In the genomic region with DNA sequence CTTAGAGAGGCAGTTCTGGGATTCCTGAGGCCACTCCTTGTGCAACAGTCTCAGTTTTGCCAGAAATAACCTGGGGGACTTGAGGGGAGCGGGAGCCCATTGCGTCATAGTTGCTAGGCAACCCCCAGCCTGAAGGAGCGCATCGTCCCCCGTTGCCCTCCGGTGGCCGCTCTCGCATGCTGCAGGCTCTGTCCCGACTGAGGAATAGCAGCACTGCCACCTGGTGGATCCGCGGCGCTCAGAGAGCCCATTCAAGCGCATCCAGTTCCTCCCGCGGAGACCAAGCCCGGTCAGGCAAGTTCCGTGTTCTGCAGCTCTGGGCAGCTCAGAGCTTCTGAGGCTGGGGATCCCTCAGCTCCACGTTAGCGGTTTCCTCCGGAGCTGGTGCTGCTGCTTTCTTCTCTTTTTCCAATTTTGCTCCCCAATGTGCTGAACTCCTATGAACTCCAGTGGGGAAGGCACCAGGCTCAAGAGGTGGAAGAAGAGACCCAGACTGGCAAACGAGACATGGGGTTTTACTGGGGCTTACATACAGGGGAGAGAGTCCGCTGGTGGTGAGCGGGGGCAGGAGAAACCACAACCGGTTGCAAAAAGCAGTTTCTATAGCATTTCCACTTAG, we compare ENCODE assay signal across 8 cellular contexts. TPM values are rescaled to one million over a fixed set of nuclear protein-coding genes. Genes with fewer than 3 reads are reported as not detected.
DNase-seq lines count a peak whose midpoint lies in the region; ATAC-seq, FAIRE-seq and TF ChIP-seq lines count a peak whose summit lies in the region.

No MANE protein-coding gene starts in this region.

- H3K36me3 ChIP-seq in keratinocyte (ENCODE audit: control insufficient read depth in 2 of 2, extremely low read depth in 1 of 2, insufficient read depth in 2 of 2, low read length in 2 of 2): peaks cover 7 to 10% of the 10 kb centered on the region in 2 experiments

- H3K4me3 Mint-ChIP-seq in WTC11: peak overlapping the region; percentile 26; the same call in 1 of the 2 replicates

- H3K4me1 Mint-ChIP-seq in WTC11: peaks cover 27% of the 10 kb centered on the region

- H2AFZ ChIP-seq in keratinocyte (ENCODE audit: control insufficient read depth, low read length): no peak overlapping the region

- H3K9me3 Mint-ChIP-seq in WTC11: no peaks in the 10 kb centered on the region

- H3K4me3 ChIP-seq in cardiac fibroblast (replicated peaks in 1 of 2; ENCODE audit: low read depth in 2 of 2, low read length in 2 of 2): no peak overlapping the region
- no peak overlapping the region for H3K4me3 ChIP-seq in keratinocyte (ENCODE audit: control insufficient read depth in 2 of 3, extremely low read depth in 1 of 3, insufficient read depth in 2 of 3, low read depth in 1 of 3, low read length in 3 of 3)

- H3K4me2 ChIP-seq in keratinocyte (ENCODE audit: control insufficient read depth, extremely low read depth, insufficient read depth, low read depth, low read length): no peak overlapping the region

- POLR2A ChIA-PET in WTC11 (lab: Charles Lee): interaction anchor here (0.6 to 1.0 kb wide), 3 partner anchors 23 to 52 kb away, joined by 3 read pairs; no protein-coding TSS in a partner anchor

- H4K20me1 ChIP-seq in keratinocyte (ENCODE audit: control insufficient read depth, extremely low read depth, insufficient read depth, low read length): no peaks in the 10 kb centered on the region

- H3K9me1 ChIP-seq in keratinocyte (ENCODE audit: control insufficient read depth, extremely low read depth, insufficient read depth, low read length): no peaks in the 10 kb centered on the region

- peak; percentile 97 for TF ChIP-seq CTCF in C4-2B (conservative IDR thresholded peaks at IDR 0.05)
- TF ChIP-seq CTCF in WTC11 (IDR thresholded peaks at IDR 0.05): peak; percentile 88
- peak; percentile 100 for TF ChIP-seq CTCF in cardiac fibroblast (IDR thresholded peaks at IDR 0.05; ENCODE audit: low read depth, low read length)
- peak; percentile 100 for TF ChIP-seq CTCF in keratinocyte (optimal IDR thresholded peaks at IDR 0.05 in 1 of 3, IDR thresholded peaks at IDR 0.05 in 1 of 3, conservative IDR thresholded peaks at IDR 0.05 in 1 of 3; ENCODE audit: extremely low read depth in 1 of 3, insufficient read depth in 2 of 3, low read length in 3 of 3)

- no peaks in the 10 kb centered on the region for H3K79me2 ChIP-seq in keratinocyte (ENCODE audit: control insufficient read depth, insufficient read depth, low read length)

- CTCF ChIA-PET in WTC11 (lab: Charles Lee): interaction anchor here (0.6 to 6.8 kb wide), 44 partner anchors 8 to 254 kb away, joined by 3 to 72 read pairs (median 4); a partner anchor contains a TSS

- H3K4me1 ChIP-seq in keratinocyte (ENCODE audit: control insufficient read depth, extremely low read depth, insufficient read depth, low read length): peaks cover 20% of the 10 kb centered on the region

- no peaks in the 10 kb centered on the region for H3K27me3 ChIP-seq in keratinocyte (ENCODE audit: control insufficient read depth, extremely low read depth, insufficient read depth, low read length)

- peak; percentile 100 for FAIRE-seq in GM19239 (lab: Jason Lieb, UNC)
- peak; percentile 98 for FAIRE-seq in keratinocyte (lab: Jason Lieb, UNC)

- H3K27ac Mint-ChIP-seq in WTC11: no peak overlapping the region

- H3K36me3 Mint-ChIP-seq in WTC11: no peaks in the 10 kb centered on the region

- H3K9me3 ChIP-seq in keratinocyte (ENCODE audit: control insufficient read depth, low read depth, low read length): no peaks in the 10 kb centered on the region

- H3K9ac ChIP-seq in keratinocyte (ENCODE audit: control insufficient read depth, extremely low read depth, insufficient read depth, low read length): no peak overlapping the region

- H3K27ac ChIP-seq in C4-2B (no peak overlapping the region), keratinocyte (ENCODE audit: control insufficient read depth, insufficient read depth, low read length) (no peak overlapping the region)

- DNase-seq in GM19239 (ENCODE audit: insufficient read length, low spot score): peak; percentile 95
- DNase-seq in NCI-H345 treated with DMSO at 0.1 percent for 48 hours (lab: John Stamatoyannopoulos, UW; ENCODE audit: unreplicated experiment): peak; percentile 87
- DNase-seq in WTC11 (ENCODE audit: low spot score): peak; percentile 99
- peak; percentile 96 to 99 for DNase-seq in cardiac fibroblast (ENCODE audit: low read depth in 2 of 2)
- peak; percentile 73 for DNase-seq in keratinocyte (ENCODE audit: low read depth, low spot score)
- DNase-seq in stimulated activated CD4-positive, alpha-beta T cell treated with anti-CD3 and anti-CD28 coated beads, Interleukin-1b, Interleukin-23, amount 100 ng/mL, for 4 hours (ENCODE audit: low read depth in 2 of 2): peak; percentile 79 to 81

- H3K27me3 Mint-ChIP-seq in WTC11 (ENCODE audit: low read depth): peaks cover 6% of the 10 kb centered on the region; the same call in 1 of the 2 replicates

- dilution Hi-C loops in keratinocyte (cut with MboI; ENCODE audit: extremely low pct_ligation_motif_present, low sequenced_read_pairs): no loop called here

- peak; percentile 99 for ATAC-seq in HG03354 (IDR thresholded peaks at IDR 0.05; ENCODE audit: poor library complexity, severe bottlenecking, unreplicated experiment)
- peak; percentile 91 for ATAC-seq in WTC11

TF ChIP-seq in WTC11, 78 proteins besides CTCF, POLR2A, EP300 and RAD21 (continues in another document):
- TF ChIP-seq, protein P1, sequence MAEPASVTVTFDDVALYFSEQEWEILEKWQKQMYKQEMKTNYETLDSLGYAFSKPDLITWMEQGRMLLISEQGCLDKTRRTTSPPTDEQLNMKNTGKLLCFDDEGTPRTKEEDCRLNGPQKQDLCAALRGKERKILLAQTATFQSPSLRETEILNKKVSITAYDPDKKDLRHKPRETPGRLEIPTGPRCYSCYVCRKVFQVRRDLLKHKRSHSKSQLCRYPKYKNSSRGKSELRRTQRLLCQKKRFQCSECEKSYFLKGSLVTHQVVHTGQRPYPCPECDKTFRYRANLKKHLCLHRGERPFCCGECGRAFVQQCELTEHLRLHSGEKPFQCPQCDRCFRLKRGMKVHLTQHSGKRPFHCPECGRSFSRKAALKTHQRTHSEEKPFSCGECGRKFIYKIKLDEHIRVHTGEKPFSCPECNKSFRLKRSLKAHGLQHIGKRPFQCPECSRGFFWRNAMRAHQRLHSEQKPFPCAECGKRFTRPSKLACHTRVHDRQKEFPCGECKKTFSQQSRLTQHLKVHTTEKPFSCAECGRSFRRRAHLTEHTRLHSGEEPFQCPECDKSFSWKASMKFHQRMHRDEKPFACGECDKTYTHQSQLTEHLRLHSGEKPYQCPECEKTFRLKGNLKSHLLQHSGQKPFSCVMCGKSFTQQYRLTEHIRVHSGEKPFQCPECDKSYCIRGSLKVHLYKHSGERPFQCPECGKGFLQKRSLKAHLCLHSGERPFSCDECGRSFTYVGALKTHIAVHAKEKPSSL (CRISPR knock-in tag; conservative IDR thresholded peaks at IDR 0.05): no peak
- TF ChIP-seq ETV6 (CRISPR knock-in tag; IDR thresholded peaks at IDR 0.05): peak; percentile 47; the same call in 1 of the 2 replicates
- TF ChIP-seq ZNF317 (CRISPR knock-in tag; IDR thresholded peaks at IDR 0.05; ENCODE audit: borderline replicate concordance, low read depth): no peak
- peak; percentile 93; the same call in 1 of the 2 replicates for TF ChIP-seq ZNF232 (CRISPR knock-in tag; IDR thresholded peaks at IDR 0.05)
- TF ChIP-seq, protein P2, sequence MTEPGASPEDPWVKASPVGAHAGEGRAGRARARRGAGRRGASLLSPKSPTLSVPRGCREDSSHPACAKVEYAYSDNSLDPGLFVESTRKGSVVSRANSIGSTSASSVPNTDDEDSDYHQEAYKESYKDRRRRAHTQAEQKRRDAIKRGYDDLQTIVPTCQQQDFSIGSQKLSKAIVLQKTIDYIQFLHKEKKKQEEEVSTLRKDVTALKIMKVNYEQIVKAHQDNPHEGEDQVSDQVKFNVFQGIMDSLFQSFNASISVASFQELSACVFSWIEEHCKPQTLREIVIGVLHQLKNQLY (CRISPR knock-in tag; IDR thresholded peaks at IDR 0.05): 0 out of 2 replicates have a peak, but pooled peaks have one; percentile 27
- TF ChIP-seq GABPB1 (CRISPR knock-in tag; IDR thresholded peaks at IDR 0.05): peak; percentile 88
- no peak for TF ChIP-seq PRRX2 (CRISPR knock-in tag; IDR thresholded peaks at IDR 0.05)
- TF ChIP-seq, protein P3, sequence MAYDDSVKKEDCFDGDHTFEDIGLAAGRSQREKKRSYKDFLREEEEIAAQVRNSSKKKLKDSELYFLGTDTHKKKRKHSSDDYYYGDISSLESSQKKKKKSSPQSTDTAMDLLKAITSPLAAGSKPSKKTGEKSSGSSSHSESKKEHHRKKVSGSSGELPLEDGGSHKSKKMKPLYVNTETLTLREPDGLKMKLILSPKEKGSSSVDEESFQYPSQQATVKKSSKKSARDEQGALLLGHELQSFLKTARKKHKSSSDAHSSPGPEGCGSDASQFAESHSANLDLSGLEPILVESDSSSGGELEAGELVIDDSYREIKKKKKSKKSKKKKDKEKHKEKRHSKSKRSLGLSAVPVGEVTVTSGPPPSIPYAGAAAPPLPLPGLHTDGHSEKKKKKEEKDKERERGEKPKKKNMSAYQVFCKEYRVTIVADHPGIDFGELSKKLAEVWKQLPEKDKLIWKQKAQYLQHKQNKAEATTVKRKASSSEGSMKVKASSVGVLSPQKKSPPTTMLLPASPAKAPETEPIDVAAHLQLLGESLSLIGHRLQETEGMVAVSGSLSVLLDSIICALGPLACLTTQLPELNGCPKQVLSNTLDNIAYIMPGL (CRISPR knock-in tag; IDR thresholded peaks at IDR 0.05): peak; percentile 71
- TF ChIP-seq NFE2L1 (CRISPR knock-in tag; IDR thresholded peaks at IDR 0.05): no peak
- no peak for TF ChIP-seq JAZF1 (CRISPR knock-in tag; IDR thresholded peaks at IDR 0.05)

RNA-seq across cellular contexts. Expression of a gene that starts 15.1 kb away (rescaled TPM):
- total RNA-seq in WTC11 (2021): 7.8 to 9.9 TPM (median 8.7 TPM) in 3 replicates
- 6.2 to 11.4 TPM (median 9.6 TPM) in 3 replicates for polyA plus RNA-seq in keratinocyte
- 0.92 TPM for polyA plus RNA-seq in keratinocyte (2011; ENCODE audit: low read depth)
- polyA plus RNA-seq in keratinocyte (2011; cell fraction: cytosol; rRNA removed): 3.2 and 7.6 TPM in 2 replicates
- 35.2 and 46.0 TPM in 2 replicates for polyA plus RNA-seq in keratinocyte (2011; cell fraction: nucleus; rRNA removed)
- polyA plus RNA-seq in keratinocyte (2012; ENCODE audit: low replicate concordance): 2.5 and 13.2 TPM in 2 replicates
- 7.6 to 18.9 TPM (median 9.6 TPM) in 3 replicates for polyA minus RNA-seq in keratinocyte
- 6.7 TPM for polyA minus RNA-seq in keratinocyte (2011; cell fraction: cytosol; rRNA and poly(A)+ RNA removed)
- polyA minus RNA-seq in keratinocyte (2011; cell fraction: nucleus; rRNA and poly(A)+ RNA removed): 14.5 and 14.7 TPM in 2 replicates

RNA-seq across cellular contexts. Expression of a gene that starts 44.9 kb away (rescaled TPM):
- total RNA-seq in WTC11 (2021): 31.3 to 39.9 TPM (median 31.9 TPM) in 3 replicates
- 10.0 to 13.5 TPM (median 13.4 TPM) in 3 replicates for polyA plus RNA-seq in keratinocyte
- 7.9 TPM for polyA plus RNA-seq in keratinocyte (2011; ENCODE audit: low read depth)
- 7.3 and 10.7 TPM in 2 replicates for polyA plus RNA-seq in keratinocyte (2011; cell fraction: cytosol; rRNA removed)
- 40.6 and 52.8 TPM in 2 replicates for polyA plus RNA-seq in keratinocyte (2011; cell fraction: nucleus; rRNA removed)
- polyA plus RNA-seq in keratinocyte (2012; ENCODE audit: low replicate concordance): 15.7 and 16.2 TPM in 2 replicates
- 18.1 to 35.9 TPM (median 29.5 TPM) in 3 replicates for polyA minus RNA-seq in keratinocyte
- 15.9 TPM for polyA minus RNA-seq in keratinocyte (2011; cell fraction: cytosol; rRNA and poly(A)+ RNA removed)
- 21.6 and 24.9 TPM in 2 replicates for polyA minus RNA-seq in keratinocyte (2011; cell fraction: nucleus; rRNA and poly(A)+ RNA removed)
